Comparison of ENCODE assay signal across 8 cellular contexts in genomic region chr3:113275876-113276580, GRCh38.
A peak's percentile ranks its signal among the peaks of the same experiment; 100 is the strongest.
DNase-seq lines count a peak whose midpoint lies in the region; ATAC-seq and TF ChIP-seq lines count a peak whose summit lies in the region.

No MANE protein-coding gene starts in this region.

- peak; percentile 81 for DNase-seq in HS-27A (ENCODE audit: low read depth)
- DNase-seq in SW480 (ENCODE audit: low spot score), result peak; percentile 80
- peak; percentile 51 for DNase-seq in fibroblast of villous mesenchyme (ENCODE audit: low read depth)
- DNase-seq in omental fat pad (ENCODE audit: low spot score), result no peak
- DNase-seq in activated gamma-delta T cell treated with Interleukin-2 at 50 U/mL for 16 hours, result no peak
- DNase-seq in NK-92 treated with Interleukin-12 subunit alpha and Interleukin-12 subunit beta, amount 100 ng/mL, for 24 hours (lab: John Stamatoyannopoulos, UW), result no peak

- no peak overlapping the region for H3K27ac ChIP-seq in DOHH2 (ENCODE audit: low read depth, low read length)

- no peaks in the 10 kb centered on the region for H3K9me2 ChIP-seq in DOHH2 (replicated peaks; ENCODE audit: control insufficient read depth, low read length)

- TF ChIP-seq CTCF in DOHH2 (IDR thresholded peaks at IDR 0.05; ENCODE audit: low read depth, low read length, poor library complexity, severe bottlenecking), result no peak
- TF ChIP-seq CTCF in fibroblast of villous mesenchyme (IDR thresholded peaks at IDR 0.05; ENCODE audit: insufficient read depth, low read depth, low read length), result no peak
- TF ChIP-seq CTCF in omental fat pad (IDR thresholded peaks at IDR 0.05), result no peak

- H4K20me1 ChIP-seq in DOHH2 (ENCODE audit: control insufficient read depth, insufficient read depth, low read depth, low read length), result no peaks in the 10 kb centered on the region

- H3K27me3 ChIP-seq in DOHH2 (ENCODE audit: control insufficient read depth, low read length), result no peaks in the 10 kb centered on the region

- H3K4me3 ChIP-seq in DOHH2 (ENCODE audit: low read length) (no peak overlapping the region), fibroblast of villous mesenchyme (ENCODE audit: low read depth, low read length) (peak overlapping the region; percentile 23)

- no peaks in the 10 kb centered on the region for H3K9me3 ChIP-seq in DOHH2 (ENCODE audit: control insufficient read depth, insufficient read depth, low read length)

- H3K79me2 ChIP-seq in DOHH2 (ENCODE audit: control insufficient read depth, low read length), result no peaks in the 10 kb centered on the region

- H3K36me3 ChIP-seq in DOHH2 (ENCODE audit: control insufficient read depth, low read length), result no peaks in the 10 kb centered on the region

- H3K4me1 ChIP-seq in DOHH2 (ENCODE audit: control insufficient read depth, low read length), result no peaks in the 10 kb centered on the region

- peak; percentile 69 for ATAC-seq in GM21390 (IDR thresholded peaks at IDR 0.05; ENCODE audit: unreplicated experiment)
- ATAC-seq in omental fat pad (ENCODE audit: low FRiP score), result peak; percentile 54

- peak overlapping the region; percentile 2; the same call in 1 of the 2 replicates for H3K4me2 ChIP-seq in DOHH2 (ENCODE audit: low read length)

- no peaks in the 10 kb centered on the region for H3F3A ChIP-seq in DOHH2 (ENCODE audit: control insufficient read depth, insufficient read depth)

Comparison
In these comparisons a context has a peak if more than half of its experiments do, and no peak if none do; other contexts are left out.
1. DNase-seq: peak in HS-27A (single experiment), SW480 (single experiment) and fibroblast of villous mesenchyme (single experiment); none in omental fat pad (single experiment), activated gamma-delta T cell treated with Interleukin-2 at 50 U/mL for 16 hours (single experiment) and NK-92 treated with Interleukin-12 subunit alpha and Interleukin-12 subunit beta, amount 100 ng/mL, for 24 hours (single experiment).